ENCODE assay signal across 22 cellular contexts in genomic region chr20:4511776-4512175, GRCh38.
DNase-seq lines count a peak whose midpoint lies in the region; ATAC-seq, FAIRE-seq and TF ChIP-seq lines count a peak whose summit lies in the region.
"Had no signal": no experiment of that assay in that cellular context is flagged by ENCODE, and none has a peak within 500 bp of the region (broad histone marks: within the 10 kb centered on the region; RNA-seq: fewer than 3 reads in every experiment).

No MANE protein-coding gene starts in this region.

- FAIRE-seq in GM12878 (lab: Jason Lieb, UNC) (no peak), D721Med (lab: Jason Lieb, UNC) (no peak)
- FAIRE-seq: GM18507, H1 had no signal

- intact Hi-C loops in GM12878 (cut with micrococcal nuclease; ENCODE audit: unreplicated experiment) = no loop called here

- no peaks in the 10 kb centered on the region for H3K9me2 ChIP-seq in GM23248 (ENCODE audit: insufficient read depth)

- TF ChIP-seq CTCF in GM12878 (IDR thresholded peaks at IDR 0.05 in 2 of 3, conservative IDR thresholded peaks at IDR 0.05 in 1 of 3; ENCODE audit: control insufficient read depth in 2 of 3, extremely low read depth in 1 of 3, insufficient read depth in 1 of 3, low read depth in 3 of 3, low read length in 3 of 3) (no peak), D721Med (IDR thresholded peaks at IDR 0.05; ENCODE audit: insufficient read depth, missing control alignments) (no peak)

- H3K4me2 ChIP-seq in GM23248 (ENCODE audit: unreplicated experiment) (no peak overlapping the region), GM12878 (ENCODE audit: control insufficient read depth, insufficient read depth) (no peak overlapping the region)

- H4K20me1 ChIP-seq in GM23248 (ENCODE audit: insufficient read depth) (no peaks in the 10 kb centered on the region), GM12878 (ENCODE audit: control insufficient read depth, insufficient read depth) (no peaks in the 10 kb centered on the region)

- POLR2A ChIA-PET in GM12878 (lab: Charles Lee) = no interaction called here

- no peak overlapping the region for H3K9ac ChIP-seq in GM23248
- no peak overlapping the region for H3K9ac ChIP-seq in GM12878 (ENCODE audit: control insufficient read depth, insufficient read depth, low read length)

- H3F3A ChIP-seq in GM23248 (ENCODE audit: insufficient read depth) = peaks cover 33% of the 10 kb centered on the region

- TF ChIP-seq RAD21 in GM12878 (IDR thresholded peaks at IDR 0.05; ENCODE audit: insufficient read depth, low read depth, low read length) = no peak

- H2AFZ ChIP-seq in GM23248 (no peak overlapping the region), GM12878 (ENCODE audit: control insufficient read depth, low read depth, low read length) (no peak overlapping the region)

- CTCF ChIA-PET in GM12878 (lab: Yijun Ruan, JAX) = no interaction called here

- 95 to 97% methylated on average over 1 of the region's 1 CpG for WGBS in GM23248 (ENCODE audit: low coverage in 1 of 2, low lambda C conversion rate in 2 of 2, missing lambda C conversion rate in 2 of 2), 2 experiments
- 10% methylated on average over 1 of the region's 1 CpG for WGBS in GM12878 (ENCODE audit: insufficient coverage, insufficient replicate concordance, low lambda C conversion rate, missing lambda C conversion rate)

- ATAC-seq in GM12878 (no peak), HG03095 (IDR thresholded peaks at IDR 0.05; ENCODE audit: unreplicated experiment) (no peak)

- in situ Hi-C loops in GM23248 (cut with MboI) = no loop called here
- in situ Hi-C loops in GM12878 (cut with MboI) = no loop called here

- no peaks in the 10 kb centered on the region for H3K36me3 ChIP-seq in GM23248 (ENCODE audit: low read depth)
- no peaks in the 10 kb centered on the region for H3K36me3 ChIP-seq in GM12878 (ENCODE audit: control insufficient read depth in 2 of 2, insufficient read depth in 2 of 2, low read length in 1 of 2)

- H3K4me1 ChIP-seq in GM23248 (ENCODE audit: insufficient read depth) (peaks cover 36% of the 10 kb centered on the region), GM12878 (ENCODE audit: control insufficient read depth, insufficient read depth, low read length) (no peaks in the 10 kb centered on the region)

- DNase-seq in GM23248 (peak; percentile 10), M059J (ENCODE audit: low read depth) (peak; percentile 49), GM12878 (ENCODE audit: low read depth, low spot score) (no peak), renal cortical epithelial cell (ENCODE audit: low read depth) (peak; percentile 42), D721Med (ENCODE audit: insufficient read length, low spot score) (no peak), NOMO-1 (lab: John Stamatoyannopoulos, UW; ENCODE audit: unreplicated experiment in 2 of 2) (no peak)
- DNase-seq: DND-41; KG1; NCI-H1105; NCI-H146; NCI-H2029; NCI-H2227 treated with DMSO at 0.1 percent for 48 hours; NCI-H510A treated with DMSO at 0.1 percent for 48 hours; NCI-H774; NK-92 treated with Interleukin-12 subunit alpha and Interleukin-12 subunit beta, amount 100 ng/mL, for 24 hours; OCI-M1; SHP77; T-helper 2 cell had no signal

- TF ChIP-seq POLR2A in GM12878 (IDR thresholded peaks at IDR 0.05; ENCODE audit: low read depth, low read length) = no peak

- RAD21 ChIA-PET in GM12878 (lab: Charles Lee; ENCODE audit: unreplicated experiment) = no interaction called here

- SMC1A ChIA-PET in GM12878 (lab: Charles Lee; ENCODE audit: uncharacterized antibody, unreplicated experiment) = no interaction called here

- BruUV-seq in GM12878 (replicated peaks; lab: Mats Ljungman, UMichigan) = no TSS peak

- H3K27ac ChIP-seq in GM23248 (no peak overlapping the region), GM12878 (ENCODE audit: control insufficient read depth, insufficient read depth) (no peak overlapping the region)
- H3K27ac ChIP-seq: SK-N-MC had no signal

- no peaks in the 10 kb centered on the region for H3K79me2 ChIP-seq in GM23248 (ENCODE audit: insufficient read depth)
- H3K79me2 ChIP-seq in GM12878 (ENCODE audit: control insufficient read depth, insufficient read depth, low read length) = no peaks in the 10 kb centered on the region

- H3K9me3 ChIP-seq in GM23248 (ENCODE audit: low read depth) (no peaks in the 10 kb centered on the region), GM12878 (replicated peaks; ENCODE audit: control insufficient read depth, insufficient read depth, low read length) (no peaks in the 10 kb centered on the region)

- H3K27me3 ChIP-seq in GM23248 (replicated peaks; ENCODE audit: insufficient read depth) = no peaks in the 10 kb centered on the region
- H3K27me3 ChIP-seq in GM12878 (replicated peaks in 1 of 2; ENCODE audit: control insufficient read depth in 2 of 2, insufficient read depth in 2 of 2, low read length in 1 of 2) = no peaks in the 10 kb centered on the region

- H3K4me3 ChIP-seq in GM23248 = no peak overlapping the region
- H3K4me3 ChIP-seq in GM12878 = no peak overlapping the region
- H3K4me3 ChIP-seq: SK-N-MC had no signal

- TF ChIP-seq EP300 in GM12878 (IDR thresholded peaks at IDR 0.05; ENCODE audit: borderline replicate concordance in 1 of 2, control insufficient read depth in 1 of 2, low read depth in 2 of 2, low read length in 2 of 2) = no peak

TF ChIP-seq in GM12878, 131 proteins besides CTCF, POLR2A, EP300 and RAD21:
- TF ChIP-seq JUND (IDR thresholded peaks at IDR 0.05; ENCODE audit: low read depth, low read length) (no peak), BCL3 (IDR thresholded peaks at IDR 0.05; ENCODE audit: borderline replicate concordance, insufficient read depth, low read depth, low read length, poor library complexity, severe bottlenecking) (peak; percentile 12)

Comparison
In these comparisons a context has a peak if more than half of its experiments do, and no peak if none do; other contexts are left out.
1. DNase-seq: peak in GM23248 (single experiment), M059J (single experiment) and renal cortical epithelial cell (single experiment); none in GM12878 (single experiment), D721Med (single experiment) and NOMO-1 (0 of 2).